Comparison of ENCODE assay signal across 12 cellular contexts in the genomic region with DNA sequence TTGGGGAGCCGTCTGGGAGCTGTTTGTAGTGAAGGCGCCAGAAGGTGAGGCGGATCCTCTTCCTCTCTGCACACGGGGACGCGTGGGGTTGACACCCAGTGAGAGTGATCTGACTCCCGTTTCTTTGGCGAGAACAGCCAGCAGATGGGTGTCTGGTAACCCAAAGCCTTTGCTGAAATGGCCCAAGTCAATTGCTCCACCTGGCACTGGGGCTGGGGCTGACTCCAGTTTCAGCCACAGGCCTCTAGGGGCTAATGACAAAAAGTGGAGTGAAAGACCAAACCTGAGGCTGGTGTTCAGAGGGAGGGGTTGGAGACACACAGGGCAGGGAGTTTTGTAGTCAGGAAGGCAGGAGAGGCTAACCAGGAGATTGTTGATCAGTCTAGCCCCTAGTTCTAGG.
DNase-seq lines count a peak whose midpoint lies in the region; ATAC-seq and TF ChIP-seq lines count a peak whose summit lies in the region.
"Had no signal": no experiment of that assay in that cellular context is flagged by ENCODE, and none has a peak within 500 bp of the region (broad histone marks: within the 10 kb centered on the region; RNA-seq: fewer than 3 reads in every experiment).

No MANE protein-coding gene starts in this region.

- H3K9me3 ChIP-seq in HAP-1 = no peaks in the 10 kb centered on the region

- no peaks in the 10 kb centered on the region for H3K4me1 ChIP-seq in HAP-1
- H3K4me1 ChIP-seq: heart right ventricle had no signal

- H3K27me3 ChIP-seq in HAP-1 (ENCODE audit: low read depth) = no peaks in the 10 kb centered on the region
- H3K27me3 ChIP-seq: cardiac muscle cell had no signal

- H3K4me1 Mint-ChIP-seq in effector memory CD8-positive, alpha-beta T cell (ENCODE audit: low read depth in 2 of 2) = no peaks in the 10 kb centered on the region

- DNase-seq in effector memory CD8-positive, alpha-beta T cell = no peak
- no peak for DNase-seq in omental fat pad (ENCODE audit: low spot score)
- no peak for DNase-seq in HAP-1 (ENCODE audit: low spot score in 2 of 2)
- no peak for DNase-seq in amniotic stem cell (lab: John Stamatoyannopoulos, UW)
- DNase-seq in NCI-H2196 (lab: John Stamatoyannopoulos, UW; ENCODE audit: unreplicated experiment) = no peak
- DNase-seq: activated CD4-positive, alpha-beta memory T cell treated with anti-CD3 and anti-CD28 coated beads for 36 hours; heart right ventricle; occipital lobe had no signal

- peaks cover 15 to 22% of the 10 kb centered on the region in 2 donors for H3K27me3 Mint-ChIP-seq in effector memory CD8-positive, alpha-beta T cell

- H3K9me3 Mint-ChIP-seq in effector memory CD8-positive, alpha-beta T cell = no peaks in the 10 kb centered on the region
- H3K9me3 Mint-ChIP-seq: activated CD4-positive, alpha-beta memory T cell treated with anti-CD3 and anti-CD28 coated beads for 36 hours had no signal

- no peak overlapping the region for H3K4me3 Mint-ChIP-seq in effector memory CD8-positive, alpha-beta T cell
- H3K4me3 Mint-ChIP-seq: activated CD4-positive, alpha-beta memory T cell treated with anti-CD3 and anti-CD28 coated beads for 36 hours had no signal

- in situ Hi-C loops in HAP-1 (cut with MboI; ENCODE audit: low sequenced_read_pairs) = no loop called here

- TF ChIP-seq CTCF in GM12873 (IDR thresholded peaks at IDR 0.05; ENCODE audit: insufficient read depth, low read depth, low read length, missing control alignments) (peak; percentile 23), omental fat pad (IDR thresholded peaks at IDR 0.05) (no peak)

- H3K4me3 ChIP-seq in HAP-1 = no peak overlapping the region
- H3K4me3 ChIP-seq: cardiac muscle cell, heart right ventricle had no signal

- ATAC-seq in GM21360 (IDR thresholded peaks at IDR 0.05; ENCODE audit: unreplicated experiment) (peak; percentile 70), HG03442 (IDR thresholded peaks at IDR 0.05; ENCODE audit: unreplicated experiment) (peak; percentile 81), omental fat pad (ENCODE audit: low FRiP score) (no peak)
- peak; percentile 27 for ATAC-seq in effector memory CD8-positive, alpha-beta T cell (replicated peaks)
- ATAC-seq: heart right ventricle had no signal

- H3K27ac Mint-ChIP-seq in effector memory CD8-positive, alpha-beta T cell = no peak overlapping the region
- H3K27ac Mint-ChIP-seq: activated CD4-positive, alpha-beta memory T cell treated with anti-CD3 and anti-CD28 coated beads for 36 hours had no signal

- H3K36me3 Mint-ChIP-seq in effector memory CD8-positive, alpha-beta T cell (ENCODE audit: insufficient read depth) = peaks cover 4% of the 10 kb centered on the region
- H3K36me3 Mint-ChIP-seq: activated CD4-positive, alpha-beta memory T cell treated with anti-CD3 and anti-CD28 coated beads for 36 hours had no signal

- no peaks in the 10 kb centered on the region for H3K36me3 ChIP-seq in HAP-1 (replicated peaks)
- H3K36me3 ChIP-seq: cardiac muscle cell, heart right ventricle had no signal
